Comparison of ENCODE assay signal across 9 cellular contexts in genomic region chr13:27079421-27079958, GRCh38.
DNase-seq lines count a peak whose midpoint lies in the region; TF ChIP-seq lines count a peak whose summit lies in the region.
"Had no signal": no experiment of that assay in that cellular context is flagged by ENCODE, and none has a peak within 500 bp of the region (broad histone marks: within the 10 kb centered on the region; RNA-seq: fewer than 3 reads in every experiment).

No MANE protein-coding gene starts in this region.

- H3K27ac ChIP-seq in osteoblast (ENCODE audit: low read depth, low read length) (peak overlapping the region; percentile 25), caudate nucleus (ENCODE audit: low read depth, low read length) (no peak overlapping the region)
- H3K27ac ChIP-seq: breast epithelium had no signal

- no peak overlapping the region for H3K27ac Mint-ChIP-seq in glutamatergic neuron (ENCODE audit: unreplicated experiment)

- H3K36me3 Mint-ChIP-seq in glutamatergic neuron (ENCODE audit: unreplicated experiment) = no peaks in the 10 kb centered on the region

- TF ChIP-seq CTCF in fibroblast of mammary gland (conservative IDR thresholded peaks at IDR 0.05; ENCODE audit: control insufficient read depth, insufficient read depth, low read depth, low read length) = no peak
- TF ChIP-seq CTCF in osteoblast (IDR thresholded peaks at IDR 0.05; ENCODE audit: extremely low read depth, low read depth, low read length) = no peak
- no peak for TF ChIP-seq CTCF in glutamatergic neuron (IDR thresholded peaks at IDR 0.05; ENCODE audit: partially characterized antibody, unreplicated experiment)

- no peak overlapping the region for H3K4me3 Mint-ChIP-seq in glutamatergic neuron (ENCODE audit: unreplicated experiment)

- DNase-seq in ELR (ENCODE audit: low read depth) = peak; percentile 42
- DNase-seq in NT2/D1 (ENCODE audit: low read depth, low spot score) = peak; percentile 20
- DNase-seq in fibroblast of mammary gland (ENCODE audit: low read depth) = peak; percentile 36
- DNase-seq in osteoblast (ENCODE audit: insufficient read length, low spot score, missing footprints) = no peak
- DNase-seq in SKM-1 (lab: John Stamatoyannopoulos, UW; ENCODE audit: unreplicated experiment) = no peak
- no peak for DNase-seq in activated T-cell treated with anti-CD3 and anti-CD28 coated beads, Interleukin-2, amount 50 U/mL, for 48 hours
- DNase-seq in glutamatergic neuron = no peak
- no peak for DNase-seq in caudate nucleus (lab: John Stamatoyannopoulos, UW)

- H3K9me3 ChIP-seq in NT2/D1 (ENCODE audit: insufficient read depth, low read length) (no peaks in the 10 kb centered on the region), osteoblast (ENCODE audit: low read depth, low read length) (no peaks in the 10 kb centered on the region)
- H3K9me3 ChIP-seq: breast epithelium had no signal

- no peaks in the 10 kb centered on the region for H3K27me3 Mint-ChIP-seq in glutamatergic neuron (ENCODE audit: unreplicated experiment)

- peaks cover 3% of the 10 kb centered on the region for H3K79me2 ChIP-seq in osteoblast (ENCODE audit: insufficient read depth, low read length)

- no peaks in the 10 kb centered on the region for H4K20me1 ChIP-seq in osteoblast (ENCODE audit: insufficient read depth, low read length)

- H3K4me2 ChIP-seq in osteoblast (ENCODE audit: insufficient read depth, low read length) = peak overlapping the region; percentile 30

- H3K9ac ChIP-seq in NT2/D1 (ENCODE audit: insufficient read length, low read depth) = no peak overlapping the region

- H3K9me3 Mint-ChIP-seq in glutamatergic neuron (ENCODE audit: unreplicated experiment) = no peaks in the 10 kb centered on the region

- H3K4me1 ChIP-seq in NT2/D1 (ENCODE audit: insufficient read depth, insufficient read length) (no peaks in the 10 kb centered on the region), osteoblast (ENCODE audit: insufficient read depth, low read length) (peaks cover 25% of the 10 kb centered on the region)
- H3K4me1 ChIP-seq: breast epithelium had no signal

- H3K36me3 ChIP-seq in NT2/D1 (ENCODE audit: insufficient read depth, insufficient read length, low read length) (peaks cover 17% of the 10 kb centered on the region), osteoblast (ENCODE audit: insufficient read depth, low read length) (peaks cover 4% of the 10 kb centered on the region)
- H3K36me3 ChIP-seq: breast epithelium had no signal

- H3K27me3 ChIP-seq in NT2/D1 (ENCODE audit: insufficient read depth, insufficient read length) = no peaks in the 10 kb centered on the region
- H3K27me3 ChIP-seq in osteoblast (ENCODE audit: insufficient read depth, low read length) = no peaks in the 10 kb centered on the region
- H3K27me3 ChIP-seq: breast epithelium had no signal

- peaks cover 4% of the 10 kb centered on the region for H3K4me1 Mint-ChIP-seq in glutamatergic neuron (ENCODE audit: low read depth, unreplicated experiment)

- H3K4me3 ChIP-seq in NT2/D1 (ENCODE audit: insufficient read length, low read depth) = no peak overlapping the region
- no peak overlapping the region for H3K4me3 ChIP-seq in fibroblast of mammary gland (ENCODE audit: control insufficient read depth, low read depth, low read length)
- H3K4me3 ChIP-seq in osteoblast (ENCODE audit: insufficient read depth, low read length) = no peak overlapping the region
- H3K4me3 ChIP-seq: breast epithelium had no signal

- H2AFZ ChIP-seq in osteoblast (ENCODE audit: low read length) = no peak overlapping the region

Comparison
In these comparisons a context has a peak if more than half of its experiments do, and no peak if none do; other contexts are left out.
1. DNase-seq: peak in ELR (single experiment), NT2/D1 (single experiment) and fibroblast of mammary gland (single experiment); none in osteoblast (single experiment), SKM-1 (single experiment), activated T-cell treated with anti-CD3 and anti-CD28 coated beads, Interleukin-2, amount 50 U/mL, for 48 hours (0 of 2), glutamatergic neuron (single experiment) and caudate nucleus (0 of 61).